Comparison of ENCODE assay signal across 10 cellular contexts in genomic region chr3:150106752-150107428, GRCh38.
DNase-seq lines count a peak whose midpoint lies in the region; ATAC-seq and TF ChIP-seq lines count a peak whose summit lies in the region.
"Had no signal": no experiment of that assay in that cellular context is flagged by ENCODE, and none has a peak within 500 bp of the region (broad histone marks: within the 10 kb centered on the region; RNA-seq: fewer than 3 reads in every experiment).

No MANE protein-coding gene starts in this region.

- H3K27me3 Mint-ChIP-seq in endodermal cell (ENCODE audit: insufficient read depth), result no peaks in the 10 kb centered on the region

- peak overlapping the region; percentile 99 for H3K27ac ChIP-seq in endodermal cell (ENCODE audit: low read depth, low read length)
- H3K27ac ChIP-seq in psoas muscle, result no peak overlapping the region

- ATAC-seq in GM18868 (IDR thresholded peaks at IDR 0.05; ENCODE audit: unreplicated experiment), result peak; percentile 60
- ATAC-seq in psoas muscle, result peak; percentile 44 to 62 (median 54)
- no peak for ATAC-seq in HG02610 (IDR thresholded peaks at IDR 0.05; ENCODE audit: unreplicated experiment)
- no peak for ATAC-seq in GM21447 (IDR thresholded peaks at IDR 0.05; ENCODE audit: unreplicated experiment)
- ATAC-seq in HG02759 (IDR thresholded peaks at IDR 0.05; ENCODE audit: unreplicated experiment), result no peak

- H3K4me1 ChIP-seq in endodermal cell (ENCODE audit: control insufficient read depth, insufficient read depth, low read length) (peaks cover 8% of the 10 kb centered on the region), psoas muscle (peaks cover 2% of the 10 kb centered on the region)

- DNase-seq in NCI-H446 (lab: John Stamatoyannopoulos, UW) (peak; percentile 78 to 84), endodermal cell (peak; percentile 74), psoas muscle (no peak)
- no peak for DNase-seq in stimulated activated CD4-positive, alpha-beta T cell treated with anti-CD3 and anti-CD28 coated beads, Interleukin-15, amount 100 ng/mL, for 24 hours
- DNase-seq: activated T-cell treated with anti-CD3 and anti-CD28 coated beads, Interleukin-2, amount 50 U/mL, for 24 hours had no signal

- intact Hi-C loops in psoas muscle (cut with DNase I), result no loop called here

- H3K9me3 ChIP-seq in endodermal cell (ENCODE audit: control insufficient read depth, low read length) (peaks cover 1% of the 10 kb centered on the region), psoas muscle (peaks cover 2% of the 10 kb centered on the region)

- no peaks in the 10 kb centered on the region for H3K27me3 ChIP-seq in endodermal cell (ENCODE audit: control insufficient read depth, insufficient read depth, low read length, poor library complexity, severe bottlenecking)
- H3K27me3 ChIP-seq in psoas muscle (ENCODE audit: insufficient read depth in 3 of 3, low read length in 2 of 3), result no peaks in the 10 kb centered on the region

- H3K27ac Mint-ChIP-seq in endodermal cell, result no peak overlapping the region
- H3K27ac Mint-ChIP-seq: activated T-cell treated with anti-CD3 and anti-CD28 coated beads, Interleukin-2, amount 50 U/mL, for 24 hours had no signal

- H3K4me3 ChIP-seq in endodermal cell (ENCODE audit: low read length) (no peak overlapping the region), psoas muscle (no peak overlapping the region)
- H3K4me3 ChIP-seq: skin epidermis had no signal

- H3K36me3 ChIP-seq in endodermal cell (ENCODE audit: control insufficient read depth, insufficient read depth, low read length) (no peaks in the 10 kb centered on the region), psoas muscle (ENCODE audit: insufficient read depth in 1 of 2, low read depth in 1 of 2) (no peaks in the 10 kb centered on the region)

- 8 to 45% methylated on average over 1 to 2 of the region's 2 CpGs for WGBS in endodermal cell (ENCODE audit: insufficient coverage in 1 of 2, insufficient read length in 1 of 2), 2 experiments
- WGBS in psoas muscle, 3 donors, result 53 to 62% (median 56%) methylated on average over 2 of the region's 2 CpGs

- H3K9ac ChIP-seq in endodermal cell (ENCODE audit: extremely low read depth, low read length, poor library complexity, severe bottlenecking), result no peak overlapping the region

- H3K4me1 Mint-ChIP-seq in endodermal cell, result peaks cover 28% of the 10 kb centered on the region

- no peaks in the 10 kb centered on the region for H3K36me3 Mint-ChIP-seq in endodermal cell (ENCODE audit: low read depth)

- no peak overlapping the region for H3K4me3 Mint-ChIP-seq in endodermal cell
- H3K4me3 Mint-ChIP-seq: activated T-cell treated with anti-CD3 and anti-CD28 coated beads, Interleukin-2, amount 50 U/mL, for 24 hours had no signal

- H3K9me3 Mint-ChIP-seq in endodermal cell, result peaks cover 4% of the 10 kb centered on the region

- TF ChIP-seq CTCF in endodermal cell (conservative IDR thresholded peaks at IDR 0.05) (no peak), psoas muscle (IDR thresholded peaks at IDR 0.05) (no peak)

Comparison
In these comparisons a context has a peak if more than half of its experiments do, and no peak if none do; other contexts are left out.
1. ATAC-seq: peak in GM18868 (single experiment) and psoas muscle (4 of 4); none in HG02610 (single experiment), GM21447 (single experiment) and HG02759 (single experiment).
2. DNase-seq: peak in NCI-H446 (2 of 2) and endodermal cell (single experiment); none in psoas muscle (0 of 2) and stimulated activated CD4-positive, alpha-beta T cell treated with anti-CD3 and anti-CD28 coated beads, Interleukin-15, amount 100 ng/mL, for 24 hours (single experiment).